ENCODE assay signal across 17 cellular contexts in the genomic region with DNA sequence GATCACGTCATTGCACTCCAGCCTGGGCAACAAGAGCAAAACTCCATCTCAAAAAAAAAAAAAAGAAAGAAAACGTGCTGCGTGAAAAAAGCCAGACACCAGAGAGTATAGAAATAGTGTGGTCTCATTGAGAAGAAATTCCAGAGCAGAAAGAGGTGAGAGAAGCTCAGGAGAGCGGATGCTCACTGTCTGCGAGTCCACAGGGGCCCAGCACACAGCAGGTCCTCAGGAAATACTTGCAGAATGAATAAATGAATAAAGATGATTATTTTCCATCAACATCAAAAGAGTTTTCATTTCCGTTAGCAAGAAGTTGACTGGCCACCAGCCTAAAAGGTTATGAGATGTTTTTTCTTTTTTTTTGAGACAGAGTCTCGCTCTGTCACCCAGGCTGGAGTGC. TPM values are rescaled to one million over a fixed set of nuclear protein-coding genes. Genes with fewer than 3 reads are reported as not detected.
A peak's percentile ranks its signal among the peaks of the same experiment; 100 is the strongest.
DNase-seq lines count a peak whose midpoint lies in the region; ATAC-seq and TF ChIP-seq lines count a peak whose summit lies in the region.
"Had no signal": no experiment of that assay in that cellular context is flagged by ENCODE, and none has a peak within 500 bp of the region (broad histone marks: within the 10 kb centered on the region; RNA-seq: fewer than 3 reads in every experiment).

No MANE protein-coding gene starts in this region.

- TF ChIP-seq CTCF in A673 (conservative IDR thresholded peaks at IDR 0.05; ENCODE audit: low read depth, low read length) (no peak), astrocyte of the spinal cord (IDR thresholded peaks at IDR 0.05; ENCODE audit: low read depth, low read length) (no peak)

- CTCF ChIA-PET in A673 (lab: Charles Lee): interaction anchor here (0.7 kb wide), 1 partner anchor 9 kb away, joined by 8 read pairs; no protein-coding TSS in a partner anchor

- ATAC-seq in HG03521 (IDR thresholded peaks at IDR 0.05; ENCODE audit: unreplicated experiment) (no peak), GM19397 (IDR thresholded peaks at IDR 0.05; ENCODE audit: unreplicated experiment) (no peak)

- no peak overlapping the region for H3K27ac ChIP-seq in A673 (ENCODE audit: low read depth, low read length, poor library complexity, severe bottlenecking)
- H3K27ac ChIP-seq in Karpas-422 (ENCODE audit: low read length): peak overlapping the region; percentile 70; the same call in 1 of the 2 replicates
- no peak overlapping the region for H3K27ac ChIP-seq in iPS-20b (ENCODE audit: low read length)
- H3K27ac ChIP-seq: GM23248 had no signal

- H3K4me3 ChIP-seq in A673 (ENCODE audit: low read depth, low read length, poor library complexity, severe bottlenecking): no peak overlapping the region
- no peak overlapping the region for H3K4me3 ChIP-seq in Karpas-422 (ENCODE audit: low read length)
- H3K4me3 ChIP-seq in astrocyte of the spinal cord (ENCODE audit: low read depth, low read length): no peak overlapping the region
- no peak overlapping the region for H3K4me3 ChIP-seq in iPS-20b (ENCODE audit: low read length)
- H3K4me3 ChIP-seq: GM23248, HAP-1 had no signal

- H3K36me3 ChIP-seq in A673 (ENCODE audit: insufficient read depth, low read length, poor library complexity, severe bottlenecking) (no peaks in the 10 kb centered on the region), Karpas-422 (ENCODE audit: insufficient read depth, low read length) (0 out of 2 replicates have a peak, but pooled peaks cover 10% of the 10 kb centered on the region), iPS-20b (ENCODE audit: insufficient read depth, low read depth, low read length) (peaks cover 12% of the 10 kb centered on the region; the same call in 1 of the 2 replicates)
- H3K36me3 ChIP-seq: HAP-1 had no signal

- POLR2A ChIA-PET in A673 (lab: Charles Lee; ENCODE audit: low non-redundant PET): no interaction called here

- no peaks in the 10 kb centered on the region for H3K9me2 ChIP-seq in Karpas-422 (replicated peaks; ENCODE audit: insufficient read depth, low read length)

- no peak overlapping the region for H2AFZ ChIP-seq in Karpas-422 (ENCODE audit: low read length)
- H2AFZ ChIP-seq: GM23248 had no signal

- BruUV-seq in A673 (replicated peaks; lab: Mats Ljungman, UMichigan): no TSS peak

- intact Hi-C loops in A673 (cut with micrococcal nuclease; ENCODE audit: unreplicated experiment): no loop called here

- peak; percentile 12 for DNase-seq in A673 (ENCODE audit: low spot score)
- no peak for DNase-seq in Karpas-422
- DNase-seq in astrocyte of the spinal cord (ENCODE audit: low read depth, low spot score): peak; percentile 71
- DNase-seq in NCI-H2081 treated with DMSO at 0.1 percent for 48 hours (lab: John Stamatoyannopoulos, UW): no peak
- DNase-seq: 8988T; ACHN; C1 segment of cervical spinal cord; Calu3; CD4-positive, alpha-beta T cell; DMS 273 treated with DMSO at 0.1 percent for 48 hours; GM23248 had no signal

- no peaks in the 10 kb centered on the region for H3K9me3 ChIP-seq in A673 (ENCODE audit: low read depth, low read length, poor library complexity, severe bottlenecking)
- H3K9me3 ChIP-seq in Karpas-422 (ENCODE audit: low read length): no peaks in the 10 kb centered on the region
- no peaks in the 10 kb centered on the region for H3K9me3 ChIP-seq in iPS-20b (ENCODE audit: insufficient read depth, low read depth, low read length)
- H3K9me3 ChIP-seq: HAP-1 had no signal

- H3K27me3 ChIP-seq in A673 (replicated peaks; ENCODE audit: insufficient read depth, low read depth, low read length, poor library complexity): no peaks in the 10 kb centered on the region
- H3K27me3 ChIP-seq in Karpas-422 (ENCODE audit: low read length): no peaks in the 10 kb centered on the region
- H3K27me3 ChIP-seq in iPS-20b (ENCODE audit: insufficient read depth, low read length): no peaks in the 10 kb centered on the region

- in situ Hi-C loops in astrocyte of the spinal cord (cut with HindIII; ENCODE audit: low sequenced_read_pairs): no loop called here

- peaks cover 36% of the 10 kb centered on the region for H3K79me2 ChIP-seq in Karpas-422 (ENCODE audit: low read length)

- H3K9ac ChIP-seq in Karpas-422 (ENCODE audit: low read length) (no peak overlapping the region), iPS-20b (ENCODE audit: low read depth, low read length) (peak overlapping the region; percentile 54; the same call in 1 of the 2 replicates)
- H3K9ac ChIP-seq: GM23248 had no signal

- no peaks in the 10 kb centered on the region for H4K20me1 ChIP-seq in Karpas-422 (ENCODE audit: insufficient read depth, low read depth, low read length)

- H3K4me2 ChIP-seq in Karpas-422 (ENCODE audit: low read depth, low read length, poor library complexity, severe bottlenecking): peak overlapping the region; percentile 49

- H3K4me1 ChIP-seq in A673 (ENCODE audit: insufficient read depth, low read length, poor library complexity, severe bottlenecking) (no peaks in the 10 kb centered on the region), Karpas-422 (ENCODE audit: low read length) (peaks cover 33% of the 10 kb centered on the region), iPS-20b (ENCODE audit: insufficient read depth, low read length) (peaks cover 19% of the 10 kb centered on the region; the same call in 1 of the 2 replicates)
- H3K4me1 ChIP-seq: HAP-1 had no signal

RNA-seq across cellular contexts. Expression of a gene that starts 14.4 kb away (rescaled TPM):
- total RNA-seq in A673 (2021): 7.0 and 8.9 TPM in 2 replicates
- 26.1 and 31.8 TPM in 2 replicates for total RNA-seq in Karpas-422 (2014; rRNA removed; shearing (Covaris generic); ENCODE audit: low replicate concordance)

RNA-seq across cellular contexts. Expression of a gene that starts 17.1 kb away (rescaled TPM):
- total RNA-seq in A673 (2021): 17.1 and 18.6 TPM in 2 replicates
- total RNA-seq in Karpas-422 (2014; rRNA removed; shearing (Covaris generic); ENCODE audit: low replicate concordance): 15.5 and 31.0 TPM in 2 replicates

RNA-seq across cellular contexts. Expression of a gene that starts 33.7 kb away (rescaled TPM):
- not detected in 2 replicates for total RNA-seq in A673 (2021)
- not detected in 2 replicates for total RNA-seq in Karpas-422 (2014; rRNA removed; shearing (Covaris generic); ENCODE audit: low replicate concordance)
- total RNA-seq: Calu3; CD4-positive, alpha-beta T cell; Daoy; GM23248; HT1080 had no signal

RNA-seq across cellular contexts. Expression of a gene that starts 53.1 kb away (rescaled TPM):
- total RNA-seq in A673 (2021): not detected in 2 replicates
- not detected in 2 replicates for total RNA-seq in Karpas-422 (2014; rRNA removed; shearing (Covaris generic); ENCODE audit: low replicate concordance)
- total RNA-seq: Calu3; CD4-positive, alpha-beta T cell; Daoy; GM23248; HT1080 had no signal

Comparison
In these comparisons a context has a peak if more than half of its experiments do, and no peak if none do; other contexts are left out.
1. DNase-seq: peak in A673 (single experiment) and astrocyte of the spinal cord (single experiment); none in Karpas-422 (single experiment) and NCI-H2081 treated with DMSO at 0.1 percent for 48 hours (single experiment).